Comparison of ENCODE assay signal across 20 cellular contexts in genomic region chr5:22835630-22836029, GRCh38. TPM values are rescaled to one million over a fixed set of nuclear protein-coding genes. Genes with fewer than 3 reads are reported as not detected.
A peak's percentile ranks its signal among the peaks of the same experiment; 100 is the strongest.
DNase-seq lines count a peak whose midpoint lies in the region; ATAC-seq, FAIRE-seq and TF ChIP-seq lines count a peak whose summit lies in the region.
"Had no signal": no experiment of that assay in that cellular context is flagged by ENCODE, and none has a peak within 500 bp of the region (broad histone marks: within the 10 kb centered on the region; RNA-seq: fewer than 3 reads in every experiment).

No MANE protein-coding gene starts in this region.

- DNase-seq in DMS153 (lab: John Stamatoyannopoulos, UW) (peak; percentile 88), NCI-H1105 treated with DMSO at 0.1 percent for 48 hours (lab: John Stamatoyannopoulos, UW) (peak; percentile 96), NCI-H345 treated with DMSO at 0.1 percent for 48 hours (lab: John Stamatoyannopoulos, UW; ENCODE audit: unreplicated experiment) (peak; percentile 95), bronchial epithelial cell (ENCODE audit: low read depth) (peak; percentile 2)
- DNase-seq: activated effector memory CD4-positive, alpha-beta T cell treated with Interleukin-2 at 50 U/mL for 16 hours; adrenal gland; AML-193; endodermal cell; mesendoderm; NCI-H2029; SJCRH30; T-helper 2 cell had no signal

- H3K27me3 ChIP-seq in bronchial epithelial cell (ENCODE audit: control insufficient read depth, insufficient read depth, low read length) = no peaks in the 10 kb centered on the region
- H3K27me3 ChIP-seq: adrenal gland, SJCRH30 had no signal

- no peak for TF ChIP-seq CTCF in bronchial epithelial cell (IDR thresholded peaks at IDR 0.05; ENCODE audit: insufficient read depth, low read length, severe bottlenecking)

- FAIRE-seq in bronchial epithelial cell (lab: Jason Lieb, UNC) = no peak
- FAIRE-seq: D721Med, keratinocyte had no signal

- H3K4me3 ChIP-seq in bronchial epithelial cell (ENCODE audit: low read depth, low read length) = no peak overlapping the region
- H3K4me3 ChIP-seq: adrenal gland, SJCRH30 had no signal

- no peaks in the 10 kb centered on the region for H3K36me3 ChIP-seq in bronchial epithelial cell (ENCODE audit: control insufficient read depth, insufficient read depth, low read length)
- H3K36me3 ChIP-seq: adrenal gland, SJCRH30 had no signal

- ATAC-seq in GM21737 (IDR thresholded peaks at IDR 0.05; ENCODE audit: unreplicated experiment) = no peak
- no peak for ATAC-seq in HG02763 (IDR thresholded peaks at IDR 0.05; ENCODE audit: unreplicated experiment)
- no peak for ATAC-seq in GM21717 (IDR thresholded peaks at IDR 0.05; ENCODE audit: unreplicated experiment)
- ATAC-seq: activated CD4-positive, CD25-positive, alpha-beta regulatory T cell treated with anti-CD3 and anti-CD28 coated beads, Interleukin-2, amount 50 U/mL, for 24 hours had no signal

RNA-seq across cellular contexts. Expression of gene CDH12, which starts 17.5 kb away (rescaled TPM):
- not detected in 2 replicates for total RNA-seq in bronchial epithelial cell
- total RNA-seq: LHCN-M2, pulmonary artery endothelial cell had no signal

Comparison
In these comparisons a context has a peak if more than half of its experiments do, and no peak if none do; other contexts are left out.
1. DNase-seq: peak in every context shown above with its lines; median percentile 96 in NCI-H1105 treated with DMSO at 0.1 percent for 48 hours; 95 in NCI-H345 treated with DMSO at 0.1 percent for 48 hours; 88 in DMS153; 2 in bronchial epithelial cell.